In genomic region chr10:33418309-33418708, GRCh38 we compare ENCODE assay signal across 27 cellular contexts.
"Had no signal": no experiment of that assay in that cellular context is flagged by ENCODE, and none has a peak within 500 bp of the region (broad histone marks: within the 10 kb centered on the region; RNA-seq: fewer than 3 reads in every experiment).

No MANE protein-coding gene starts in this region.

- H3K4me3 ChIP-seq: esophagus squamous epithelium, heart right ventricle, lung, mucosa of descending colon, prostate gland, right atrium auricular region, sigmoid colon, stomach, thyroid gland had no signal

- H3K36me3 ChIP-seq: esophagus squamous epithelium, heart right ventricle, neutrophil, prostate gland, right atrium auricular region, sigmoid colon, stomach, thyroid gland had no signal

- H3K9me3 ChIP-seq: esophagus squamous epithelium, heart right ventricle, mucosa of descending colon, neutrophil, prostate gland, right atrium auricular region, sigmoid colon, stomach, thyroid gland had no signal

- ATAC-seq: effector memory CD8-positive, alpha-beta T cell; heart right ventricle; left colon; left ventricle myocardium superior; mucosa of descending colon; natural killer cell treated with Interleukin-12 subunit alpha and Interleukin-12 subunit beta and Interleukin-15 and Interleukin-18, amount 100 ng/mL, for 72 hours; stimulated activated effector memory CD8-positive, alpha-beta T cell treated with anti-CD3 and anti-CD28 coated beads, Interleukin-12 subunit alpha, Interleukin-12 subunit beta, amount 100 ng/mL, for 72 hours had no signal

- H3K27me3 ChIP-seq: esophagus squamous epithelium, heart right ventricle, neutrophil, right atrium auricular region, sigmoid colon, stomach, thyroid gland had no signal

- FAIRE-seq: endometrium, islet of Langerhans had no signal

- H3K4me1 ChIP-seq: prostate gland had no signal

- DNase-seq: cortex of kidney; effector memory CD8-positive, alpha-beta T cell; erythroblast; esophagus squamous epithelium; foreskin melanocyte; glutamatergic neuron; heart right ventricle; hippocampal formation; left colon; left ventricle myocardium superior; mucosa of descending colon; naive B cell; sigmoid colon; stimulated activated CD4-positive, alpha-beta T cell treated with anti-CD3 and anti-CD28 coated beads, Interleukin-2, amount 100 ng/mL, for 24 hours; stimulated activated CD4-positive, alpha-beta T cell treated with anti-CD3 and anti-CD28 coated beads, Interleukin-4, amount 100 ng/mL, for 24 hours; stimulated activated naive CD4-positive, alpha-beta T cell treated with Interleukin-2 at 50 U/mL for 16 hours; stomach; thyroid gland; trophoblast cell had no signal

- H3K27ac ChIP-seq: esophagus squamous epithelium, heart right ventricle, neutrophil, prostate gland, right atrium auricular region, sigmoid colon, stomach, thyroid gland had no signal
